Comparison of ENCODE assay signal across 18 cellular contexts in the genomic region with DNA sequence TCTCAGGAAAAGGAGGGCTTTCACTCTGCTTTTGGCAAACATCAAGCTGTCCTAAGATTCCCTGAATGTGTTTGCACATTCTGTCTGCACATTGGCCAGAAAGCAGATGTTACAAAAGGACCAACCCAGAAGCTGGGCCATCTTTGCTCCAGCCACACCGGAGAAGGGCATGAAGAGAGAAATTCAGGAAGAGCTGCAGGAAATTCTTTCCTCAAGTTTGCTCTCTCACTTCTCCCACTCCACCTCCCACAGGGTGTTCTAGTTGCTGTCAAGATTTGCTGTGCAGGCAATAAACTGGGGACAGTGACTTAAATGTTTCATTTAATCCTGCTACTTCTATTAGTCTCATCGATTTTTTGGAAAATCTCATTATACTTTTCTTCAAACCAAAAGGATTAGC.
DNase-seq lines count a peak whose midpoint lies in the region; ATAC-seq, FAIRE-seq and TF ChIP-seq lines count a peak whose summit lies in the region.
"Had no signal": no experiment of that assay in that cellular context is flagged by ENCODE, and none has a peak within 500 bp of the region (broad histone marks: within the 10 kb centered on the region; RNA-seq: fewer than 3 reads in every experiment).

No MANE protein-coding gene starts in this region.

- H3K4me3 ChIP-seq in HEK293 (ENCODE audit: low read depth, low read length) = no peak overlapping the region
- H3K4me3 ChIP-seq: BLaER1 treated with 17β-estradiol and CSF1 and Interleukin-3, amounts not matched to agents 10 nM and 100 nM; GM12878; HAP-1 had no signal

- TF ChIP-seq CTCF in D721Med (IDR thresholded peaks at IDR 0.05; ENCODE audit: insufficient read depth, missing control alignments) = no peak
- TF ChIP-seq CTCF in HEK293 (tag by site-specific recombination; IDR thresholded peaks at IDR 0.05) = no peak

- ATAC-seq in GM19463 (IDR thresholded peaks at IDR 0.05; ENCODE audit: unreplicated experiment) = no peak
- no peak for ATAC-seq in HG03469 (IDR thresholded peaks at IDR 0.05; ENCODE audit: unreplicated experiment)
- ATAC-seq: CD8-positive, alpha-beta T cell; GM12878 had no signal

- H3K4me1 ChIP-seq in HEK293 (ENCODE audit: control insufficient read depth, insufficient read depth, low read length) = 0 out of 2 replicates have a peak, but pooled peaks cover 2% of the 10 kb centered on the region
- H3K4me1 ChIP-seq: BLaER1 treated with 17β-estradiol and CSF1 and Interleukin-3, amounts not matched to agents 10 nM and 100 nM had no signal

- intact Hi-C loops in head of caudate nucleus (cut with DNase I) = no loop called here
- intact Hi-C loops in posterior cingulate gyrus (cut with DNase I) = no loop called here

- CTCF ChIA-PET in HEK293 (lab: Yijun Ruan, JAX) = no interaction called here

- no peaks in the 10 kb centered on the region for H3K36me3 ChIP-seq in HEK293 (ENCODE audit: control insufficient read depth in 2 of 2, insufficient read depth in 1 of 2, low read length in 2 of 2)
- H3K36me3 ChIP-seq: BLaER1 treated with 17β-estradiol and CSF1 and Interleukin-3, amounts not matched to agents 10 nM and 100 nM; HAP-1 had no signal

- no peaks in the 10 kb centered on the region for H3K9me3 ChIP-seq in HEK293 (ENCODE audit: control insufficient read depth, insufficient read depth, low read depth, low read length)
- H3K9me3 ChIP-seq: BLaER1 treated with 17β-estradiol and CSF1 and Interleukin-3, amounts not matched to agents 10 nM and 100 nM; HAP-1 had no signal

- POLR2A ChIA-PET in HEK293 (lab: Yijun Ruan, JAX) = no interaction called here

- DNase-seq in D721Med (ENCODE audit: insufficient read length, low spot score) (no peak), head of caudate nucleus (peak in 23 of 42 donors; percentile 10 to 73 (median 33)), posterior cingulate gyrus (peak in 6 of 10 donors; percentile 13 to 80 (median 46))
- DNase-seq in activated T-cell treated with anti-CD3 and anti-CD28 coated beads, Interleukin-2, amount 50 U/mL, for 1 hour = no peak
- DNase-seq: Calu3; CD8-positive, alpha-beta T cell; DMS 273 treated with DMSO at 0.1 percent for 48 hours; DMS53; DND-41; EL; KBM-7 had no signal

- peak; percentile 86 for FAIRE-seq in D721Med (lab: Jason Lieb, UNC)
- FAIRE-seq: GM12878, HTR-8/SVneo had no signal

- no peak overlapping the region for H3K27ac ChIP-seq in HEK293 (ENCODE audit: extremely low read depth, low read depth, low read length)
- H3K27ac ChIP-seq: BLaER1 treated with 17β-estradiol and CSF1 and Interleukin-3, amounts not matched to agents 10 nM and 100 nM had no signal

TF ChIP-seq in HEK293, 187 proteins besides CTCF, POLR2A, EP300 and RAD21:
- TF ChIP-seq ZNF280C (tag by site-specific recombination; IDR thresholded peaks at IDR 0.05) (no peak), ZNF624 (tag by site-specific recombination; IDR thresholded peaks at IDR 0.05) (no peak), ZNF596 (tag by site-specific recombination; IDR thresholded peaks at IDR 0.05) (no peak), ZNF580 (tag by site-specific recombination; IDR thresholded peaks at IDR 0.05) (no peak), ZNF133 (tag by site-specific recombination; IDR thresholded peaks at IDR 0.05) (no peak), EGR2 (tag by site-specific recombination; IDR thresholded peaks at IDR 0.05; ENCODE audit: low read depth) (0 out of 2 replicates have a peak, but pooled peaks have one; percentile 12)

Comparison
In these comparisons a context has a peak if more than half of its experiments do, and no peak if none do; other contexts are left out.
1. DNase-seq: peak in head of caudate nucleus (23 of 42) and posterior cingulate gyrus (6 of 10); none in D721Med (single experiment) and activated T-cell treated with anti-CD3 and anti-CD28 coated beads, Interleukin-2, amount 50 U/mL, for 1 hour (single experiment).